In the genomic region with DNA sequence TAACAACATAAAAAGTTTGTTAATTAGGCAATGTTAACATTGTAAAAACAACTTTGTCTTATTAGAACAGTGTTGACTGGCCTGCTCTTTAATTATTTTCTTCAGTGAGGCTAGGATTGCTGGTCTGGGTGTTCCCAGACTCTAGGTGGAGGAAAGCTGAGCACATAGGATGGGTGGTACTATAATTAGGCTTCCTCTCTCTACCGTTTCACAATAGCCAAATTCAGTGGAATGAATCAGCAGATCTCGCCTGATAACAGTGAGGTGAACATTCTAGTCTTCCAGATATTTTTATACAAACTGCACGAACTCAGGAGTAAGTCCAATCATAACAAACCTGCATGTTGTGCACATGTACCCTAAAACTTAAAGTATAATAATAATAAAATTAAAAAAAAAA, we compare ENCODE assay signal across 14 cellular contexts. TPM values are rescaled to one million over a fixed set of nuclear protein-coding genes. Genes with fewer than 3 reads are reported as not detected.
DNase-seq lines count a peak whose midpoint lies in the region; ATAC-seq and TF ChIP-seq lines count a peak whose summit lies in the region.
"Had no signal": no experiment of that assay in that cellular context is flagged by ENCODE, and none has a peak within 500 bp of the region (broad histone marks: within the 10 kb centered on the region; RNA-seq: fewer than 3 reads in every experiment).

No MANE protein-coding gene starts in this region.

- no peaks in the 10 kb centered on the region for H3K9me3 Mint-ChIP-seq in stimulated activated naive CD8-positive, alpha-beta T cell treated with anti-CD3 and anti-CD28 coated beads, Interleukin-15, amount 100 ng/mL, for 72 hours
- H3K9me3 Mint-ChIP-seq: activated B cell treated with CpG ODN at 0.5 μM for 24 hours; CD4-positive, alpha-beta T cell; stimulated activated naive B cell treated with anti-CD40 and anti-IgM and Interleukin-4, amounts not matched to agents 10 μg/mL and 1 μg/mL and 100 μg/mL, for 72 hours had no signal

- H3K27ac Mint-ChIP-seq in stimulated activated naive CD8-positive, alpha-beta T cell treated with anti-CD3 and anti-CD28 coated beads, Interleukin-15, amount 100 ng/mL, for 72 hours = no peak overlapping the region
- H3K27ac Mint-ChIP-seq: activated B cell treated with CpG ODN at 0.5 μM for 24 hours; CD4-positive, alpha-beta T cell; stimulated activated naive B cell treated with anti-CD40 and anti-IgM and Interleukin-4, amounts not matched to agents 10 μg/mL and 1 μg/mL and 100 μg/mL, for 72 hours had no signal

- H3K4me3 Mint-ChIP-seq in stimulated activated naive CD8-positive, alpha-beta T cell treated with anti-CD3 and anti-CD28 coated beads, Interleukin-15, amount 100 ng/mL, for 72 hours = no peak overlapping the region
- H3K4me3 Mint-ChIP-seq: activated B cell treated with CpG ODN at 0.5 μM for 24 hours; CD4-positive, alpha-beta T cell; stimulated activated naive B cell treated with anti-CD40 and anti-IgM and Interleukin-4, amounts not matched to agents 10 μg/mL and 1 μg/mL and 100 μg/mL, for 72 hours had no signal

- peak; percentile 31 for DNase-seq in AG08395 (ENCODE audit: low spot score)
- DNase-seq in HCT116 (ENCODE audit: low read depth, low spot score) = no peak
- peak; percentile 2 for DNase-seq in SHP77 treated with DMSO at 0.1 percent for 48 hours (lab: John Stamatoyannopoulos, UW)
- peak; percentile 52 to 71 for DNase-seq in foreskin fibroblast
- no peak for DNase-seq in DMS53 (lab: John Stamatoyannopoulos, UW)
- DNase-seq in sigmoid colon = no peak
- no peak for DNase-seq in stimulated activated naive CD8-positive, alpha-beta T cell treated with anti-CD3 and anti-CD28 coated beads, Interleukin-15, amount 100 ng/mL, for 72 hours
- no peak for DNase-seq in nucleus accumbens (lab: John Stamatoyannopoulos, UW)
- DNase-seq: activated B cell treated with CpG ODN at 0.5 μM for 24 hours; CD4-positive, alpha-beta T cell; hippocampal formation; NCI-H187 treated with DMSO at 0.1 percent for 48 hours; Peyer's patch; stimulated activated naive B cell treated with anti-CD40 and anti-IgM and Interleukin-4, amounts not matched to agents 10 μg/mL and 1 μg/mL and 100 μg/mL, for 72 hours had no signal

- no peak for TF ChIP-seq EP300 in sigmoid colon (IDR thresholded peaks at IDR 0.05)

- no peak overlapping the region for H3K4me3 ChIP-seq in HCT116 (replicated peaks in 1 of 2; ENCODE audit: low read depth in 1 of 2, low read length in 2 of 2)
- H3K4me3 ChIP-seq in foreskin fibroblast (ENCODE audit: low read depth in 1 of 2, low read length in 2 of 2) = no peak overlapping the region
- H3K4me3 ChIP-seq in sigmoid colon = no peak overlapping the region
- H3K4me3 ChIP-seq: Peyer's patch had no signal

- POLR2A ChIA-PET in HCT116 (lab: Charles Lee) = no interaction called here

- no peak overlapping the region for H3K9ac ChIP-seq in HCT116 (ENCODE audit: low read length)

- H3K27me3 ChIP-seq in HCT116 (ENCODE audit: insufficient read depth, low read length) = no peaks in the 10 kb centered on the region
- peaks cover 0 to 3% (median 0%) of the 10 kb centered on the region in 3 donors for H3K27me3 ChIP-seq in sigmoid colon
- H3K27me3 ChIP-seq: Peyer's patch had no signal

- CTCF ChIA-PET in HCT116 (lab: Charles Lee) = no interaction called here

- no peaks in the 10 kb centered on the region for H3K9me3 ChIP-seq in HCT116 (ENCODE audit: control insufficient read depth in 1 of 2, insufficient read depth in 1 of 2, low read depth in 1 of 2, low read length in 2 of 2)
- no peaks in the 10 kb centered on the region for H3K9me3 ChIP-seq in sigmoid colon
- H3K9me3 ChIP-seq: Peyer's patch had no signal

- no peaks in the 10 kb centered on the region for H3K9me2 ChIP-seq in HCT116 (ENCODE audit: insufficient read depth)

- H3K4me2 ChIP-seq in HCT116 (ENCODE audit: low read length) = peak overlapping the region; percentile 44

- H3K4me1 ChIP-seq in HCT116 (ENCODE audit: control insufficient read depth in 1 of 2, insufficient read depth in 2 of 2, low read length in 2 of 2) (peaks cover 0 to 5% of the 10 kb centered on the region in 2 experiments; a peak in 2 of 4 replicates), sigmoid colon (no peaks in the 10 kb centered on the region)
- H3K4me1 ChIP-seq: Peyer's patch had no signal

- no peaks in the 10 kb centered on the region for H4K20me1 ChIP-seq in HCT116 (ENCODE audit: insufficient read depth)

- H3K79me2 ChIP-seq in HCT116 (ENCODE audit: insufficient read depth, low read length) = no peaks in the 10 kb centered on the region

- no peak overlapping the region for H3K27ac ChIP-seq in HCT116 (ENCODE audit: low read depth, low read length)
- peak overlapping the region in 1 of 4 donors; percentile 9 for H3K27ac ChIP-seq in sigmoid colon
- H3K27ac ChIP-seq: Peyer's patch had no signal

- H2AFZ ChIP-seq in HCT116 (ENCODE audit: low read depth, low read length, poor library complexity, severe bottlenecking) = peak overlapping the region; percentile 86

- H3K4me1 Mint-ChIP-seq in stimulated activated naive CD8-positive, alpha-beta T cell treated with anti-CD3 and anti-CD28 coated beads, Interleukin-15, amount 100 ng/mL, for 72 hours = no peaks in the 10 kb centered on the region
- H3K4me1 Mint-ChIP-seq: activated B cell treated with CpG ODN at 0.5 μM for 24 hours had no signal

- intact Hi-C loops in HCT116 (cut with micrococcal nuclease) (loop anchor here (10.0 kb wide), 1 partner anchor 135 kb away; no protein-coding TSS in a partner anchor), sigmoid colon (cut with DNase I) (no loop called here)

- TF ChIP-seq RAD21 in HCT116 (IDR thresholded peaks at IDR 0.05; ENCODE audit: low read depth) = no peak

- TF ChIP-seq POLR2A in HCT116 (IDR thresholded peaks at IDR 0.05; ENCODE audit: borderline replicate concordance, extremely low read depth, insufficient read depth, insufficient read length) (no peak), sigmoid colon (IDR thresholded peaks at IDR 0.05) (no peak)

- no TSS peak for BruUV-seq in HCT116 (replicated peaks; lab: Mats Ljungman, UMichigan)

- WGBS in sigmoid colon, 2 donors = 35 to 55% methylated on average over 3 of the region's 3 CpGs

- no peak for TF ChIP-seq CTCF in HCT116 (IDR thresholded peaks at IDR 0.05 in 2 of 3, conservative IDR thresholded peaks at IDR 0.05 in 1 of 3; ENCODE audit: borderline replicate concordance in 1 of 3, insufficient read depth in 1 of 3, low read depth in 2 of 3, low read length in 2 of 3)
- TF ChIP-seq CTCF in foreskin fibroblast (IDR thresholded peaks at IDR 0.05; ENCODE audit: low read depth, low read length) = no peak
- no peak for TF ChIP-seq CTCF in sigmoid colon (IDR thresholded peaks at IDR 0.05)

- RAD21 ChIA-PET in HCT116 (lab: Charles Lee; ENCODE audit: low non-redundant PET in 1 of 2, low total read pairs in 2 of 2, uncharacterized antibody in 2 of 2, unreplicated experiment in 2 of 2) = no interaction called here

- H3K36me3 ChIP-seq in HCT116 (ENCODE audit: control insufficient read depth in 1 of 2, insufficient read depth in 2 of 2, low read length in 2 of 2) (no peaks in the 10 kb centered on the region), sigmoid colon (no peaks in the 10 kb centered on the region)
- H3K36me3 ChIP-seq: Peyer's patch had no signal

- H3K27me3 Mint-ChIP-seq in stimulated activated naive CD8-positive, alpha-beta T cell treated with anti-CD3 and anti-CD28 coated beads, Interleukin-15, amount 100 ng/mL, for 72 hours = no peaks in the 10 kb centered on the region

- no peak for ATAC-seq in HCT116
- no peak for ATAC-seq in stimulated activated naive CD8-positive, alpha-beta T cell treated with anti-CD3 and anti-CD28 coated beads, Interleukin-15, amount 100 ng/mL, for 72 hours
- ATAC-seq: stimulated activated naive B cell treated with anti-CD40 and anti-IgM and Interleukin-4, amounts not matched to agents 10 μg/mL and 1 μg/mL and 100 μg/mL, for 72 hours had no signal

TF ChIP-seq in HCT116, 20 proteins besides CTCF, POLR2A, EP300 and RAD21 (continues in another document):
- no peak for TF ChIP-seq YY1 (IDR thresholded peaks at IDR 0.05; ENCODE audit: extremely low read depth, insufficient replicate concordance, low read depth, low read length)
- TF ChIP-seq TCF7L2 (IDR thresholded peaks at IDR 0.05; ENCODE audit: borderline replicate concordance, extremely low read depth, insufficient read depth, insufficient read length) = no peak
- no peak for TF ChIP-seq EZH2 (IDR thresholded peaks at IDR 0.05)
- TF ChIP-seq CEBPB (IDR thresholded peaks at IDR 0.05; ENCODE audit: low read depth) = no peak
- no peak for TF ChIP-seq EZH2phosphoT487 (IDR thresholded peaks at IDR 0.05; ENCODE audit: borderline replicate concordance)
- TF ChIP-seq, protein P1, sequence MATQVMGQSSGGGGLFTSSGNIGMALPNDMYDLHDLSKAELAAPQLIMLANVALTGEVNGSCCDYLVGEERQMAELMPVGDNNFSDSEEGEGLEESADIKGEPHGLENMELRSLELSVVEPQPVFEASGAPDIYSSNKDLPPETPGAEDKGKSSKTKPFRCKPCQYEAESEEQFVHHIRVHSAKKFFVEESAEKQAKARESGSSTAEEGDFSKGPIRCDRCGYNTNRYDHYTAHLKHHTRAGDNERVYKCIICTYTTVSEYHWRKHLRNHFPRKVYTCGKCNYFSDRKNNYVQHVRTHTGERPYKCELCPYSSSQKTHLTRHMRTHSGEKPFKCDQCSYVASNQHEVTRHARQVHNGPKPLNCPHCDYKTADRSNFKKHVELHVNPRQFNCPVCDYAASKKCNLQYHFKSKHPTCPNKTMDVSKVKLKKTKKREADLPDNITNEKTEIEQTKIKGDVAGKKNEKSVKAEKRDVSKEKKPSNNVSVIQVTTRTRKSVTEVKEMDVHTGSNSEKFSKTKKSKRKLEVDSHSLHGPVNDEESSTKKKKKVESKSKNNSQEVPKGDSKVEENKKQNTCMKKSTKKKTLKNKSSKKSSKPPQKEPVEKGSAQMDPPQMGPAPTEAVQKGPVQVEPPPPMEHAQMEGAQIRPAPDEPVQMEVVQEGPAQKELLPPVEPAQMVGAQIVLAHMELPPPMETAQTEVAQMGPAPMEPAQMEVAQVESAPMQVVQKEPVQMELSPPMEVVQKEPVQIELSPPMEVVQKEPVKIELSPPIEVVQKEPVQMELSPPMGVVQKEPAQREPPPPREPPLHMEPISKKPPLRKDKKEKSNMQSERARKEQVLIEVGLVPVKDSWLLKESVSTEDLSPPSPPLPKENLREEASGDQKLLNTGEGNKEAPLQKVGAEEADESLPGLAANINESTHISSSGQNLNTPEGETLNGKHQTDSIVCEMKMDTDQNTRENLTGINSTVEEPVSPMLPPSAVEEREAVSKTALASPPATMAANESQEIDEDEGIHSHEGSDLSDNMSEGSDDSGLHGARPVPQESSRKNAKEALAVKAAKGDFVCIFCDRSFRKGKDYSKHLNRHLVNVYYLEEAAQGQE (IDR thresholded peaks at IDR 0.05; ENCODE audit: low read depth) = no peak
- no peak for TF ChIP-seq SP1 (IDR thresholded peaks at IDR 0.05; ENCODE audit: low read depth)
- TF ChIP-seq JUND (IDR thresholded peaks at IDR 0.05) = no peak

RNA-seq across cellular contexts. Expression of a gene that starts 11.9 kb away (rescaled TPM):
- not detected for total RNA-seq in HCT116 (2021; ENCODE audit: unreplicated experiment)
- not detected in 2 replicates for polyA plus RNA-seq in HCT116 (2012)
- total RNA-seq in sigmoid colon = under 1 TPM in 3 of 4 donors, not detected in 1; 0.28 to 0.71 (median 0.66) TPM
- polyA plus RNA-seq in sigmoid colon = 1 to 10 TPM; 1.2 to 8.2 (median 3.0) TPM
- total RNA-seq: activated B cell treated with CpG ODN at 0.5 μM for 24 hours had no signal

RNA-seq across cellular contexts. Expression of a gene that starts 34.7 kb away (rescaled TPM):
- total RNA-seq in HCT116 (2021; ENCODE audit: unreplicated experiment) (0.57 TPM), sigmoid colon (1 to 10 TPM in 3 of 4 donors, under 1 TPM in 1; 0.55 to 2.5 (median 1.3) TPM)
- polyA plus RNA-seq in HCT116 (2012) = 0.05 and 0.18 TPM in 2 replicates
- polyA plus RNA-seq in sigmoid colon = 1 to 10 TPM; 3.0 to 3.9 (median 3.0) TPM

Comparison
In these comparisons a context has a peak if more than half of its experiments do, and no peak if none do; other contexts are left out.
1. DNase-seq: peak in AG08395 (single experiment), SHP77 treated with DMSO at 0.1 percent for 48 hours (single experiment) and foreskin fibroblast (2 of 2); none in HCT116 (single experiment), DMS53 (single experiment), sigmoid colon (single experiment), stimulated activated naive CD8-positive, alpha-beta T cell treated with anti-CD3 and anti-CD28 coated beads, Interleukin-15, amount 100 ng/mL, for 72 hours (0 of 2) and nucleus accumbens (0 of 56).